Comparison of ENCODE assay signal across 9 cellular contexts in the genomic region with DNA sequence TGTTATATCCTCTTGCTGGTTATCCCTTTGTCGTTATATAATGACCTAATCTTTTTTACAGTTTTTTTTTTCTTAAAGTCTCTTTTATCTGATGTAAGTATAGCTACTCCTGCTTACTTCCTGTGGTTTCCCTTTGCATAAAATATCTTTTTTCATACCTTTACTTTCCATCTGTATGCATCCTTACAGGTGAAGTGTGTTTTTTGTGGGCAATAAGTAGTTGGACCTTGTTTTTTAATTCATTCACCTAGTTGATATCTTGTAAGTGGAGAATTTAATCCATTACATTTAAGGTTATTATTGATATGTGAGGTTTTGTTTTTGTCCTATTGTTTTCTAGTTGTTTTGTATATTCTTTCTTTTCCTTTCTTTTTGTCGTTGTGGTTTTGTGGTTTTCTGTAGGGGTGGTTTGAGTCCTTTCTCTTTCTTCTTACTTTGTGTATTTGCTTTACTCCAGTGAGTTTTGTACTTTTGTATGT.
DNase-seq lines count a peak whose midpoint lies in the region; ATAC-seq and TF ChIP-seq lines count a peak whose summit lies in the region.
"Had no signal": no experiment of that assay in that cellular context is flagged by ENCODE, and none has a peak within 500 bp of the region (broad histone marks: within the 10 kb centered on the region; RNA-seq: fewer than 3 reads in every experiment).

No MANE protein-coding gene starts in this region.

- H3K4me3 ChIP-seq in GM06990 (replicated peaks; ENCODE audit: low read depth, low read length), result no peak overlapping the region
- no peak overlapping the region for H3K4me3 ChIP-seq in colonic mucosa

- H3K36me3 Mint-ChIP-seq in activated T-helper 1 cell treated with anti-CD3 and anti-CD28 coated beads, Interleukin-12 subunit alpha, Interleukin-12 subunit beta, Interleukin-2, Interleukin-4 antibody, amounts not matched to agents 30 ng/mL and 10 ng/mL and 1 ng/mL, durations not matched to agents 14 hours and 24 hours and 36 hours (ENCODE audit: low read depth), result peaks cover 44% of the 10 kb centered on the region

- no peak overlapping the region for H3K27ac ChIP-seq in colonic mucosa

- ATAC-seq in GM19397 (IDR thresholded peaks at IDR 0.05; ENCODE audit: unreplicated experiment) (peak; percentile 72), HG03159 (IDR thresholded peaks at IDR 0.05; ENCODE audit: unreplicated experiment) (peak; percentile 85)

- H3K4me1 ChIP-seq in colonic mucosa, result no peaks in the 10 kb centered on the region

- H3K9ac ChIP-seq in colonic mucosa (ENCODE audit: low read depth in 2 of 2, low read length in 2 of 2), result no peak overlapping the region

- H3K9me3 ChIP-seq in colonic mucosa, result no peaks in the 10 kb centered on the region

- peaks cover 31% of the 10 kb centered on the region for H3K9me3 Mint-ChIP-seq in activated T-helper 1 cell treated with anti-CD3 and anti-CD28 coated beads, Interleukin-12 subunit alpha, Interleukin-12 subunit beta, Interleukin-2, Interleukin-4 antibody, amounts not matched to agents 30 ng/mL and 10 ng/mL and 1 ng/mL, durations not matched to agents 14 hours and 24 hours and 36 hours

- peaks cover 4% of the 10 kb centered on the region for H3K27me3 Mint-ChIP-seq in activated T-helper 1 cell treated with anti-CD3 and anti-CD28 coated beads, Interleukin-12 subunit alpha, Interleukin-12 subunit beta, Interleukin-2, Interleukin-4 antibody, amounts not matched to agents 30 ng/mL and 10 ng/mL and 1 ng/mL, durations not matched to agents 14 hours and 24 hours and 36 hours (ENCODE audit: insufficient read depth)

- H3K36me3 ChIP-seq in GM06990 (ENCODE audit: control insufficient read depth, insufficient read depth, low read length), result no peaks in the 10 kb centered on the region; the same call in 1 of the 2 replicates
- H3K36me3 ChIP-seq in colonic mucosa, result no peaks in the 10 kb centered on the region

- peak; percentile 44 for DNase-seq in GM06990 (ENCODE audit: extremely low read depth, insufficient read length)
- DNase-seq in activated T-helper 1 cell treated with anti-CD3 and anti-CD28 coated beads, Interleukin-12 subunit alpha, Interleukin-12 subunit beta, Interleukin-2, Interleukin-4 antibody, amounts not matched to agents 30 ng/mL and 10 ng/mL and 1 ng/mL, durations not matched to agents 14 hours and 24 hours and 36 hours (ENCODE audit: low spot score), result no peak
- no peak for DNase-seq in NCI-H526 treated with DMSO at 0.1 percent for 48 hours (lab: John Stamatoyannopoulos, UW)
- DNase-seq in GM03348 (ENCODE audit: low spot score), result no peak
- no peak for DNase-seq in inferior parietal cortex (ENCODE audit: extremely low spot score)
- DNase-seq in colonic mucosa, result no peak
- DNase-seq: DMS53 had no signal

- H3K27me3 ChIP-seq in GM06990 (replicated peaks; ENCODE audit: control insufficient read depth, insufficient read depth, low read length), result no peaks in the 10 kb centered on the region
- H3K27me3 ChIP-seq in colonic mucosa, result no peaks in the 10 kb centered on the region

- H3K4me1 Mint-ChIP-seq in activated T-helper 1 cell treated with anti-CD3 and anti-CD28 coated beads, Interleukin-12 subunit alpha, Interleukin-12 subunit beta, Interleukin-2, Interleukin-4 antibody, amounts not matched to agents 30 ng/mL and 10 ng/mL and 1 ng/mL, durations not matched to agents 14 hours and 24 hours and 36 hours (ENCODE audit: low read depth), result peaks cover 21% of the 10 kb centered on the region

- H3K27ac Mint-ChIP-seq in activated T-helper 1 cell treated with anti-CD3 and anti-CD28 coated beads, Interleukin-12 subunit alpha, Interleukin-12 subunit beta, Interleukin-2, Interleukin-4 antibody, amounts not matched to agents 30 ng/mL and 10 ng/mL and 1 ng/mL, durations not matched to agents 14 hours and 24 hours and 36 hours, result peak overlapping the region; percentile 71

- H3K4me3 Mint-ChIP-seq in activated T-helper 1 cell treated with anti-CD3 and anti-CD28 coated beads, Interleukin-12 subunit alpha, Interleukin-12 subunit beta, Interleukin-2, Interleukin-4 antibody, amounts not matched to agents 30 ng/mL and 10 ng/mL and 1 ng/mL, durations not matched to agents 14 hours and 24 hours and 36 hours, result peak overlapping the region; percentile 19

- intact Hi-C loops in activated T-helper 1 cell treated with anti-CD3 and anti-CD28 coated beads, Interleukin-12 subunit alpha, Interleukin-12 subunit beta, Interleukin-2, Interleukin-4 antibody, amounts not matched to agents 30 ng/mL and 10 ng/mL and 1 ng/mL, durations not matched to agents 14 hours and 24 hours and 36 hours (cut with micrococcal nuclease), result loop anchor here (2.0 to 5.0 kb wide), 2 partner anchors 28 to 170 kb away; a partner anchor contains a TSS
- intact Hi-C loops in colonic mucosa (cut with DNase I), result no loop called here

- TF ChIP-seq CTCF in GM06990 (IDR thresholded peaks at IDR 0.05; ENCODE audit: insufficient read depth, low read length, poor library complexity, severe bottlenecking) (no peak), colonic mucosa (IDR thresholded peaks at IDR 0.05) (no peak)
